8 cellular contexts compared by ENCODE assay signal in the genomic region with DNA sequence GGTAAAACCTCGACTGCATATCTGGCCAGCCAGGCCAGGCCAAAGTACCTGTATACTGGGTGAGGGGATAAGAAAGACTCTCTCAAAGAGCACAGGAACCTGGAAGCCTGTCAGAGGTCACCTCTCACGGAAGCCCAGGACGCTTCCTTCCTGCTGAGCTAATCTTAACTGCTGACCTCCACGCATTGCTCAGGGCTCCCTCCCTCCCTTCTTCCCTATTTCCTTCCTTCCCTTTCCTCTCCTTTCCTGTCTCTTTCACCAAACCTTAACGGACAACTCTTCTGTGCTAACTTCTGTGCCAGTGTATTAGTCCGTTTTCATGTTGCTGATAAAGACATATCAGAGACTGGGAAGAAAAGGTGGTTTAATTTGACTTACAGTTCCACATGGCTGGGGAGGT. TPM values are rescaled to one million over a fixed set of nuclear protein-coding genes. Genes with fewer than 3 reads are reported as not detected.
DNase-seq lines count a peak whose midpoint lies in the region; ATAC-seq and TF ChIP-seq lines count a peak whose summit lies in the region.
"Had no signal": no experiment of that assay in that cellular context is flagged by ENCODE, and none has a peak within 500 bp of the region (broad histone marks: within the 10 kb centered on the region; RNA-seq: fewer than 3 reads in every experiment).

No MANE protein-coding gene starts in this region.

- TF ChIP-seq CTCF in H9 (conservative IDR thresholded peaks at IDR 0.05): no peak

- no CpG with 5 or more reads among the region's 6 CpGs for WGBS in H9 (ENCODE audit: extremely low coverage, insufficient read length, low lambda C conversion rate)

- H3K9ac ChIP-seq in H9 (ENCODE audit: extremely low read depth, insufficient read length, low read length): no peak overlapping the region

- no peak overlapping the region for H4K91ac ChIP-seq in H9 (ENCODE audit: insufficient read length, low read depth, low read length)

- no peaks in the 10 kb centered on the region for H3K9me3 ChIP-seq in H9 (ENCODE audit: control insufficient read depth, low read depth, low read length)

- H3K9me3 Mint-ChIP-seq in H9: peaks cover 0 to 3% of the 10 kb centered on the region in 2 experiments; a peak in 3 of 5 replicates
- H3K9me3 Mint-ChIP-seq in activated naive CD8-positive, alpha-beta T cell treated with anti-CD3 and anti-CD28 coated beads, Interleukin-2, amount 10 ng/mL, durations not matched to agents 7 days and 5 days: peaks cover 2% of the 10 kb centered on the region

- no peak overlapping the region for H4K8ac ChIP-seq in H9 (replicated peaks; ENCODE audit: insufficient read length, low read depth, low read length)

- DNase-seq in H9: no peak
- no peak for DNase-seq in activated naive CD8-positive, alpha-beta T cell treated with anti-CD3 and anti-CD28 coated beads, Interleukin-2, amount 10 ng/mL, durations not matched to agents 7 days and 5 days
- no peak for DNase-seq in cerebellar nuclear complex (lab: John Stamatoyannopoulos, UW)
- DNase-seq in hepatic stellate cell (ENCODE audit: low spot score): no peak
- DNase-seq: activated gamma-delta T cell treated with Interleukin-2 at 50 U/mL for 16 hours, retina had no signal

- H2BK12ac ChIP-seq in H9 (ENCODE audit: insufficient read length, low read depth, low read length): no peak overlapping the region

- H4K20me1 ChIP-seq in H9 (ENCODE audit: control insufficient read depth, insufficient read depth, insufficient read length): no peaks in the 10 kb centered on the region

- peak overlapping the region in 1 of 3 experiments; percentile 44; a peak in 1 of 7 replicates for H3K27ac Mint-ChIP-seq in H9
- peak overlapping the region; percentile 91 for H3K27ac Mint-ChIP-seq in activated naive CD8-positive, alpha-beta T cell treated with anti-CD3 and anti-CD28 coated beads, Interleukin-2, amount 10 ng/mL, durations not matched to agents 7 days and 5 days

- no peak overlapping the region for H4K5ac ChIP-seq in H9 (ENCODE audit: insufficient read length, low read depth, low read length)

- H3K79me2 ChIP-seq in H9 (ENCODE audit: insufficient read depth, low read length): no peaks in the 10 kb centered on the region

- H3K27me3 ChIP-seq in H9 (ENCODE audit: insufficient read depth, low read length): no peaks in the 10 kb centered on the region

- peaks cover 41 to 43% of the 10 kb centered on the region in 2 experiments for H3K4me1 Mint-ChIP-seq in H9
- peaks cover 61% of the 10 kb centered on the region for H3K4me1 Mint-ChIP-seq in activated naive CD8-positive, alpha-beta T cell treated with anti-CD3 and anti-CD28 coated beads, Interleukin-2, amount 10 ng/mL, durations not matched to agents 7 days and 5 days

- no peak overlapping the region for H3K14ac ChIP-seq in H9 (ENCODE audit: insufficient read depth, low read length)

- no peak for ATAC-seq in activated naive CD8-positive, alpha-beta T cell treated with anti-CD3 and anti-CD28 coated beads, Interleukin-2, amount 10 ng/mL, durations not matched to agents 7 days and 5 days (ENCODE audit: low read depth)

- H3K4ac ChIP-seq in H9 (ENCODE audit: low read depth, low read length): no peak overlapping the region

- H2BK120ac ChIP-seq in H9 (ENCODE audit: low read depth, low read length, poor library complexity, severe bottlenecking): no peak overlapping the region

- H3K4me3 Mint-ChIP-seq in H9: no peak overlapping the region
- peak overlapping the region; percentile 69 for H3K4me3 Mint-ChIP-seq in activated naive CD8-positive, alpha-beta T cell treated with anti-CD3 and anti-CD28 coated beads, Interleukin-2, amount 10 ng/mL, durations not matched to agents 7 days and 5 days

- peaks cover 0 to 4% (median 0%) of the 10 kb centered on the region in 3 experiments; a peak in 2 of 7 replicates for H3K36me3 Mint-ChIP-seq in H9 (ENCODE audit: insufficient read depth in 1 of 3, low read depth in 3 of 3)
- peaks cover 5% of the 10 kb centered on the region for H3K36me3 Mint-ChIP-seq in activated naive CD8-positive, alpha-beta T cell treated with anti-CD3 and anti-CD28 coated beads, Interleukin-2, amount 10 ng/mL, durations not matched to agents 7 days and 5 days

- no peak overlapping the region for H2BK20ac ChIP-seq in H9 (ENCODE audit: low read depth, low read length, poor library complexity, severe bottlenecking)

- peaks cover 3% of the 10 kb centered on the region; the same call in 1 of the 2 replicates for H3K27me3 Mint-ChIP-seq in H9 (ENCODE audit: low read depth)
- H3K27me3 Mint-ChIP-seq in activated naive CD8-positive, alpha-beta T cell treated with anti-CD3 and anti-CD28 coated beads, Interleukin-2, amount 10 ng/mL, durations not matched to agents 7 days and 5 days: no peaks in the 10 kb centered on the region

- peak overlapping the region; percentile 71 for H2AFZ ChIP-seq in H9 (ENCODE audit: low read length)

- H3K23ac ChIP-seq in H9 (ENCODE audit: insufficient read length, low read depth, low read length): no peak overlapping the region

- POLR2A ChIA-PET in activated naive CD8-positive, alpha-beta T cell treated with anti-CD3 and anti-CD28 coated beads, Interleukin-2, amount 10 ng/mL, durations not matched to agents 7 days and 5 days (lab: Charles Lee): interaction anchor here (0.6 to 1.6 kb wide), 5 partner anchors 10 to 35 kb away, joined by 3 to 6 read pairs (median 4); a partner anchor contains a TSS

- H3T11ph ChIP-seq in H9 (ENCODE audit: low read length): no peak overlapping the region

- no peaks in the 10 kb centered on the region for H3K23me2 ChIP-seq in H9 (ENCODE audit: insufficient read length, low read depth, low read length, poor library complexity, severe bottlenecking)

- no peak overlapping the region for H3K56ac ChIP-seq in H9 (ENCODE audit: insufficient read length, low read depth, low read length)

- H2BK15ac ChIP-seq in H9 (ENCODE audit: low read depth, low read length): no peak overlapping the region

- no peak overlapping the region for H2AK5ac ChIP-seq in H9 (ENCODE audit: insufficient read length, low read length)

- H3K79me1 ChIP-seq in H9 (ENCODE audit: insufficient read depth, low read depth, low read length, poor library complexity, severe bottlenecking): no peaks in the 10 kb centered on the region

- no peak overlapping the region for H2BK5ac ChIP-seq in H9 (ENCODE audit: insufficient read length, low read length)

- no peak overlapping the region for H3K4me2 ChIP-seq in H9 (ENCODE audit: insufficient read depth, insufficient read length, low read length)

- peaks cover 2% of the 10 kb centered on the region; the same call in 1 of the 2 replicates for H3K4me1 ChIP-seq in H9 (ENCODE audit: insufficient read depth, low read length)

- no peak overlapping the region for H3K27ac ChIP-seq in H9 (ENCODE audit: insufficient read length, low read depth, low read length)

- no peak overlapping the region for H3K18ac ChIP-seq in H9 (ENCODE audit: insufficient read length, low read depth, low read length)

RNA-seq across cellular contexts. Expression of a gene that starts 14.8 kb away (rescaled TPM):
- total RNA-seq in H9 (2021): 0.81 and 0.96 TPM in 2 replicates
- 1 to 10 TPM in 1 of 2 experiments, under 1 TPM in 1; 0.44 to 1.2 TPM for total RNA-seq in activated naive CD8-positive, alpha-beta T cell treated with anti-CD3 and anti-CD28 coated beads, Interleukin-2, amount 10 ng/mL, durations not matched to agents 7 days and 5 days
- total RNA-seq: Daoy, kidney epithelial cell had no signal

RNA-seq across cellular contexts. Expression of a gene that starts 21.4 kb away (rescaled TPM):
- 83.9 and 87.5 TPM in 2 replicates for total RNA-seq in H9 (2021)
- 100 to 1,000 TPM; 135 to 141 TPM for total RNA-seq in activated naive CD8-positive, alpha-beta T cell treated with anti-CD3 and anti-CD28 coated beads, Interleukin-2, amount 10 ng/mL, durations not matched to agents 7 days and 5 days

RNA-seq across cellular contexts. Expression of a gene that starts 29.3 kb away (rescaled TPM):
- total RNA-seq in H9 (2021): 38.5 and 41.6 TPM in 2 replicates
- total RNA-seq in activated naive CD8-positive, alpha-beta T cell treated with anti-CD3 and anti-CD28 coated beads, Interleukin-2, amount 10 ng/mL, durations not matched to agents 7 days and 5 days: 10 to 100 TPM; 42.4 to 45.8 TPM

RNA-seq across cellular contexts. Expression of a gene that starts 35.5 kb away (rescaled TPM):
- total RNA-seq in H9 (2021): 340 and 348 TPM in 2 replicates
- total RNA-seq in activated naive CD8-positive, alpha-beta T cell treated with anti-CD3 and anti-CD28 coated beads, Interleukin-2, amount 10 ng/mL, durations not matched to agents 7 days and 5 days: 100 to 1,000 TPM; 118 to 123 TPM

RNA-seq across cellular contexts. Expression of a gene that starts 36.0 kb away (rescaled TPM):
- 46.7 and 50.8 TPM in 2 replicates for total RNA-seq in H9 (2021)
- total RNA-seq in activated naive CD8-positive, alpha-beta T cell treated with anti-CD3 and anti-CD28 coated beads, Interleukin-2, amount 10 ng/mL, durations not matched to agents 7 days and 5 days: 10 to 100 TPM; 63.5 to 65.3 TPM
